Comparison of ENCODE assay signal across 15 cellular contexts in the genomic region with DNA sequence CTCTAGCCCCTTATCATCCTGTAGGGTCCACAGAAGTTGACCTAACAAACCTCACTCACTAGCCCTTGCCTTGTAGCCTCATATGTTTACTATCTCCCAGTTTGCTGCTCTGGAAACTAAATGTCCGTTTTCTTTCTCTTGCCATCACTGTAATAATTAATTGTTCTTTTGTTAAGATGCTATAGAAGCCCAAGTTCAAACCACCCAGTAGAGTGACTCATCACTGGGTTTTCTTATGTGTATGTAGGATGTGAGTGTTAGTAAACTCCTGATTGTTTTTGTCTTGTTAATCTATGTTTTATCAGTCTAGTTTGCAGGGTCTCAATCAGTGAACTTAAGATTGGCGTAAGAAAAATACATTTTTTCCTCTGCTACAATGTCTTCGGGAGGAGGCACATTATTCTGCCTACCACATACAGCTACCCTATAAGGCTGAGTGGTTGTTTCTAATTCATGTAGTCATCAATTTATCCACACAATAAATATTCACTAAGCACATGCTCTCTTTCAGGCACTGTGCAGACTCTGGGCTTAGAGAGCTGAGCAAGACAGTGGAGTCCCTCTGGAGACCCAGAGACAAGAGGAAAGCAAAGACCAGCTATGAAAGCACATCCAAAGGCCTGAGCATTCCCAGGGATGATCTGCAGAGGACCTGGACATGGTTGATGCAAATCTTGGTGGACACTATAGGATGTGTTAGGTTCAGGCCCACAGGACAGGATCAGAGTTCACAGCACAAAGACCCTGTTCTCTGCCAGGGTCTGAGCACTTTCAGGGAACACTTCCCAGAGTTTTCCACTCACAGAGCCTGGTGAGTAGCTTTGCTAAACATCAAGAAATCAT.
DNase-seq lines count a peak whose midpoint lies in the region; ATAC-seq and TF ChIP-seq lines count a peak whose summit lies in the region.
"Had no signal": no experiment of that assay in that cellular context is flagged by ENCODE, and none has a peak within 500 bp of the region (broad histone marks: within the 10 kb centered on the region; RNA-seq: fewer than 3 reads in every experiment).

No MANE protein-coding gene starts in this region.

- H3K4me3 Mint-ChIP-seq in activated T-helper 2 cell treated with anti-CD3 and anti-CD28 coated beads, Interferon-gamma antibody, Interleukin-2, Interleukin-4, amounts not matched to agents 10 μg/mL and 5 μg/mL and 100 μg/mL, durations not matched to agents 14 hours and 24 hours and 36 hours (ENCODE audit: low read depth): no peak overlapping the region
- H3K4me3 Mint-ChIP-seq: central memory CD8-positive, alpha-beta T cell; T-helper 1 cell treated with Interleukin-12 subunit alpha and Interleukin-12 subunit beta and Interleukin-4 antibody, amounts not matched to agents 30 μg/mL and 1 μg/mL, for 36 hours had no signal

- peaks cover 3% of the 10 kb centered on the region for H3K9me3 Mint-ChIP-seq in activated T-helper 2 cell treated with anti-CD3 and anti-CD28 coated beads, Interferon-gamma antibody, Interleukin-2, Interleukin-4, amounts not matched to agents 10 μg/mL and 5 μg/mL and 100 μg/mL, durations not matched to agents 14 hours and 24 hours and 36 hours
- H3K9me3 Mint-ChIP-seq: T-helper 1 cell treated with Interleukin-12 subunit alpha and Interleukin-12 subunit beta and Interleukin-4 antibody, amounts not matched to agents 30 μg/mL and 1 μg/mL, for 36 hours had no signal

- H3K27ac ChIP-seq in foreskin keratinocyte: peak overlapping the region; percentile 31

- peak overlapping the region; percentile 30 for H3K27ac Mint-ChIP-seq in activated T-helper 2 cell treated with anti-CD3 and anti-CD28 coated beads, Interferon-gamma antibody, Interleukin-2, Interleukin-4, amounts not matched to agents 10 μg/mL and 5 μg/mL and 100 μg/mL, durations not matched to agents 14 hours and 24 hours and 36 hours
- H3K27ac Mint-ChIP-seq: T-helper 1 cell treated with Interleukin-12 subunit alpha and Interleukin-12 subunit beta and Interleukin-4 antibody, amounts not matched to agents 30 μg/mL and 1 μg/mL, for 36 hours had no signal

- peaks cover 34% of the 10 kb centered on the region for H3K4me1 ChIP-seq in foreskin keratinocyte

- no peak for TF ChIP-seq CTCF in foreskin keratinocyte (conservative IDR thresholded peaks at IDR 0.05)

- DNase-seq in GM04503 (ENCODE audit: low read depth) (peak; percentile 53), foreskin keratinocyte (peak in 1 of 2 donors; percentile 53), renal cortical epithelial cell (ENCODE audit: low read depth) (peak; percentile 87), GM19238 (ENCODE audit: insufficient read length, low spot score) (no peak), DMS79 treated with DMSO at 0.1 percent for 48 hours (lab: John Stamatoyannopoulos, UW) (no peak), NCI-H1436 treated with DMSO at 0.1 percent for 48 hours (lab: John Stamatoyannopoulos, UW) (no peak)
- DNase-seq in activated T-helper 2 cell treated with anti-CD3 and anti-CD28 coated beads, Interferon-gamma antibody, Interleukin-2, Interleukin-4, amounts not matched to agents 10 μg/mL and 5 μg/mL and 100 μg/mL, durations not matched to agents 14 hours and 24 hours and 36 hours (ENCODE audit: low spot score): no peak
- DNase-seq: activated CD4-positive, alpha-beta T cell treated with anti-CD3 and anti-CD28 coated beads for 48 hours; OCI-M1; stimulated activated CD4-positive, alpha-beta T cell treated with anti-CD3 and anti-CD28 coated beads, Interleukin-4, amount 100 ng/mL, for 24 hours; stimulated activated naive CD8-positive, alpha-beta T cell treated with anti-CD3 and anti-CD28 coated beads, Interleukin-15, Interleukin-2, amounts not matched to agents 100 U/mL and 50 U/mL, for 24 hours had no signal

- intact Hi-C loops in activated T-helper 2 cell treated with anti-CD3 and anti-CD28 coated beads, Interferon-gamma antibody, Interleukin-2, Interleukin-4, amounts not matched to agents 10 μg/mL and 5 μg/mL and 100 μg/mL, durations not matched to agents 14 hours and 24 hours and 36 hours (cut with micrococcal nuclease): loop anchor here (5.0 to 10.0 kb wide), 3 partner anchors 107 to 300 kb away; no protein-coding TSS in a partner anchor

- H3K27me3 Mint-ChIP-seq in activated T-helper 2 cell treated with anti-CD3 and anti-CD28 coated beads, Interferon-gamma antibody, Interleukin-2, Interleukin-4, amounts not matched to agents 10 μg/mL and 5 μg/mL and 100 μg/mL, durations not matched to agents 14 hours and 24 hours and 36 hours (ENCODE audit: low read depth): peaks cover 3% of the 10 kb centered on the region

- no peaks in the 10 kb centered on the region for H3K27me3 ChIP-seq in foreskin keratinocyte

- H3K4me1 Mint-ChIP-seq in activated T-helper 2 cell treated with anti-CD3 and anti-CD28 coated beads, Interferon-gamma antibody, Interleukin-2, Interleukin-4, amounts not matched to agents 10 μg/mL and 5 μg/mL and 100 μg/mL, durations not matched to agents 14 hours and 24 hours and 36 hours (ENCODE audit: low read depth): peaks cover 23% of the 10 kb centered on the region

- no peaks in the 10 kb centered on the region for H3K36me3 Mint-ChIP-seq in activated T-helper 2 cell treated with anti-CD3 and anti-CD28 coated beads, Interferon-gamma antibody, Interleukin-2, Interleukin-4, amounts not matched to agents 10 μg/mL and 5 μg/mL and 100 μg/mL, durations not matched to agents 14 hours and 24 hours and 36 hours (ENCODE audit: low read depth)

- ATAC-seq in foreskin keratinocyte: no peak
- no peak for ATAC-seq in GM19452 (IDR thresholded peaks at IDR 0.05; ENCODE audit: unreplicated experiment)
- ATAC-seq: left lobe of liver; stimulated activated naive CD8-positive, alpha-beta T cell treated with anti-CD3 and anti-CD28 coated beads, Interleukin-15, Interleukin-2, amounts not matched to agents 100 U/mL and 50 U/mL, for 24 hours had no signal

Comparison
In these comparisons a context has a peak if more than half of its experiments do, and no peak if none do; other contexts are left out.
1. DNase-seq: peak in GM04503 (single experiment) and renal cortical epithelial cell (single experiment); none in activated T-helper 2 cell treated with anti-CD3 and anti-CD28 coated beads, Interferon-gamma antibody, Interleukin-2, Interleukin-4, amounts not matched to agents 10 μg/mL and 5 μg/mL and 100 μg/mL, durations not matched to agents 14 hours and 24 hours and 36 hours (single experiment), GM19238 (single experiment), DMS79 treated with DMSO at 0.1 percent for 48 hours (single experiment) and NCI-H1436 treated with DMSO at 0.1 percent for 48 hours (single experiment).